2 cellular contexts compared by ENCODE assay signal in genomic region chr9:35750256-35750531, GRCh38.
TF ChIP-seq lines count a peak whose summit lies in the region.

No MANE protein-coding gene starts in this region.

TF ChIP-seq in SK-N-SH, 30 proteins besides CTCF, POLR2A, EP300 and RAD21 (continued from another document):
- no peak for TF ChIP-seq USF2 (IDR thresholded peaks at IDR 0.05; ENCODE audit: borderline replicate concordance, low read depth, low read length)
- TF ChIP-seq RFX5 (IDR thresholded peaks at IDR 0.05; ENCODE audit: low read length): no peak
- no peak for TF ChIP-seq SMC3 (IDR thresholded peaks at IDR 0.05; ENCODE audit: low read depth, low read length)
- no peak for TF ChIP-seq GATA2 (CRISPR knock-in tag; IDR thresholded peaks at IDR 0.05)
- TF ChIP-seq MAX (IDR thresholded peaks at IDR 0.05; ENCODE audit: low read depth): no peak
- no peak for TF ChIP-seq CHD2 (IDR thresholded peaks at IDR 0.05; ENCODE audit: low read length, partially characterized antibody)
- TF ChIP-seq SIN3A (IDR thresholded peaks at IDR 0.05; ENCODE audit: borderline replicate concordance, low read depth, low read length): no peak
- no peak for TF ChIP-seq NFIC (IDR thresholded peaks at IDR 0.05; ENCODE audit: borderline replicate concordance)
- no peak for TF ChIP-seq MEF2A (IDR thresholded peaks at IDR 0.05; ENCODE audit: borderline replicate concordance, low read depth)
- no peak for TF ChIP-seq EZH2phosphoT487 (IDR thresholded peaks at IDR 0.05; ENCODE audit: borderline replicate concordance, low read depth)
- TF ChIP-seq RCOR1 (IDR thresholded peaks at IDR 0.05; ENCODE audit: low read length): no peak
- no peak for TF ChIP-seq GABPA (IDR thresholded peaks at IDR 0.05; ENCODE audit: low read depth)
- TF ChIP-seq, protein P1, sequence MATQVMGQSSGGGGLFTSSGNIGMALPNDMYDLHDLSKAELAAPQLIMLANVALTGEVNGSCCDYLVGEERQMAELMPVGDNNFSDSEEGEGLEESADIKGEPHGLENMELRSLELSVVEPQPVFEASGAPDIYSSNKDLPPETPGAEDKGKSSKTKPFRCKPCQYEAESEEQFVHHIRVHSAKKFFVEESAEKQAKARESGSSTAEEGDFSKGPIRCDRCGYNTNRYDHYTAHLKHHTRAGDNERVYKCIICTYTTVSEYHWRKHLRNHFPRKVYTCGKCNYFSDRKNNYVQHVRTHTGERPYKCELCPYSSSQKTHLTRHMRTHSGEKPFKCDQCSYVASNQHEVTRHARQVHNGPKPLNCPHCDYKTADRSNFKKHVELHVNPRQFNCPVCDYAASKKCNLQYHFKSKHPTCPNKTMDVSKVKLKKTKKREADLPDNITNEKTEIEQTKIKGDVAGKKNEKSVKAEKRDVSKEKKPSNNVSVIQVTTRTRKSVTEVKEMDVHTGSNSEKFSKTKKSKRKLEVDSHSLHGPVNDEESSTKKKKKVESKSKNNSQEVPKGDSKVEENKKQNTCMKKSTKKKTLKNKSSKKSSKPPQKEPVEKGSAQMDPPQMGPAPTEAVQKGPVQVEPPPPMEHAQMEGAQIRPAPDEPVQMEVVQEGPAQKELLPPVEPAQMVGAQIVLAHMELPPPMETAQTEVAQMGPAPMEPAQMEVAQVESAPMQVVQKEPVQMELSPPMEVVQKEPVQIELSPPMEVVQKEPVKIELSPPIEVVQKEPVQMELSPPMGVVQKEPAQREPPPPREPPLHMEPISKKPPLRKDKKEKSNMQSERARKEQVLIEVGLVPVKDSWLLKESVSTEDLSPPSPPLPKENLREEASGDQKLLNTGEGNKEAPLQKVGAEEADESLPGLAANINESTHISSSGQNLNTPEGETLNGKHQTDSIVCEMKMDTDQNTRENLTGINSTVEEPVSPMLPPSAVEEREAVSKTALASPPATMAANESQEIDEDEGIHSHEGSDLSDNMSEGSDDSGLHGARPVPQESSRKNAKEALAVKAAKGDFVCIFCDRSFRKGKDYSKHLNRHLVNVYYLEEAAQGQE (IDR thresholded peaks at IDR 0.05; ENCODE audit: low read depth, low read length): no peak
- no peak for TF ChIP-seq NRF1 (IDR thresholded peaks at IDR 0.05; ENCODE audit: low read depth, low read length)
- no peak for TF ChIP-seq JUND (IDR thresholded peaks at IDR 0.05)
- TF ChIP-seq FOSL2 (IDR thresholded peaks at IDR 0.05; ENCODE audit: borderline replicate concordance, low read depth): no peak
- no peak for TF ChIP-seq POLR2AphosphoS5 (IDR thresholded peaks at IDR 0.05; ENCODE audit: low read depth, low read length)

TF ChIP-seq in SK-N-SH treated with all-trans-retinoic acid at 6 μM for 48 hours, 23 proteins besides CTCF, POLR2A, EP300 and RAD21 (continued from another document):
- TF ChIP-seq, protein P2, sequence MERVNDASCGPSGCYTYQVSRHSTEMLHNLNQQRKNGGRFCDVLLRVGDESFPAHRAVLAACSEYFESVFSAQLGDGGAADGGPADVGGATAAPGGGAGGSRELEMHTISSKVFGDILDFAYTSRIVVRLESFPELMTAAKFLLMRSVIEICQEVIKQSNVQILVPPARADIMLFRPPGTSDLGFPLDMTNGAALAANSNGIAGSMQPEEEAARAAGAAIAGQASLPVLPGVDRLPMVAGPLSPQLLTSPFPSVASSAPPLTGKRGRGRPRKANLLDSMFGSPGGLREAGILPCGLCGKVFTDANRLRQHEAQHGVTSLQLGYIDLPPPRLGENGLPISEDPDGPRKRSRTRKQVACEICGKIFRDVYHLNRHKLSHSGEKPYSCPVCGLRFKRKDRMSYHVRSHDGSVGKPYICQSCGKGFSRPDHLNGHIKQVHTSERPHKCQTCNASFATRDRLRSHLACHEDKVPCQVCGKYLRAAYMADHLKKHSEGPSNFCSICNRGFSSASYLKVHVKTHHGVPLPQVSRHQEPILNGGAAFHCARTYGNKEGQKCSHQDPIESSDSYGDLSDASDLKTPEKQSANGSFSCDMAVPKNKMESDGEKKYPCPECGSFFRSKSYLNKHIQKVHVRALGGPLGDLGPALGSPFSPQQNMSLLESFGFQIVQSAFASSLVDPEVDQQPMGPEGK (CRISPR knock-in tag; IDR thresholded peaks at IDR 0.05; ENCODE audit: borderline replicate concordance): no peak
- TF ChIP-seq TOX (CRISPR knock-in tag; IDR thresholded peaks at IDR 0.05; ENCODE audit: borderline replicate concordance) (no peak), ZNF70 (CRISPR knock-in tag; IDR thresholded peaks at IDR 0.05) (no peak), PPARA (CRISPR knock-in tag; IDR thresholded peaks at IDR 0.05; ENCODE audit: borderline replicate concordance) (no peak), ZFP30 (CRISPR knock-in tag; IDR thresholded peaks at IDR 0.05) (no peak), ESRRG (CRISPR knock-in tag; IDR thresholded peaks at IDR 0.05) (no peak), CSRNP3 (CRISPR knock-in tag; IDR thresholded peaks at IDR 0.05) (no peak), OSR1 (CRISPR knock-in tag; IDR thresholded peaks at IDR 0.05) (no peak), ZFP3 (CRISPR knock-in tag; IDR thresholded peaks at IDR 0.05) (no peak), ISL1 (CRISPR knock-in tag; IDR thresholded peaks at IDR 0.05) (no peak), ZNF8 (CRISPR knock-in tag; IDR thresholded peaks at IDR 0.05) (no peak)
- TF ChIP-seq, protein P3, sequence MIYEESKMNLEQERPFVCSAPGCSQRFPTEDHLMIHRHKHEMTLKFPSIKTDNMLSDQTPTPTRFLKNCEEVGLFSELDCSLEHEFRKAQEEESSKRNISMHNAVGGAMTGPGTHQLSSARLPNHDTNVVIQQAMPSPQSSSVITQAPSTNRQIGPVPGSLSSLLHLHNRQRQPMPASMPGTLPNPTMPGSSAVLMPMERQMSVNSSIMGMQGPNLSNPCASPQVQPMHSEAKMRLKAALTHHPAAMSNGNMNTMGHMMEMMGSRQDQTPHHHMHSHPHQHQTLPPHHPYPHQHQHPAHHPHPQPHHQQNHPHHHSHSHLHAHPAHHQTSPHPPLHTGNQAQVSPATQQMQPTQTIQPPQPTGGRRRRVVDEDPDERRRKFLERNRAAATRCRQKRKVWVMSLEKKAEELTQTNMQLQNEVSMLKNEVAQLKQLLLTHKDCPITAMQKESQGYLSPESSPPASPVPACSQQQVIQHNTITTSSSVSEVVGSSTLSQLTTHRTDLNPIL (CRISPR knock-in tag; IDR thresholded peaks at IDR 0.05; ENCODE audit: low read depth): no peak
- TF ChIP-seq, protein P4, sequence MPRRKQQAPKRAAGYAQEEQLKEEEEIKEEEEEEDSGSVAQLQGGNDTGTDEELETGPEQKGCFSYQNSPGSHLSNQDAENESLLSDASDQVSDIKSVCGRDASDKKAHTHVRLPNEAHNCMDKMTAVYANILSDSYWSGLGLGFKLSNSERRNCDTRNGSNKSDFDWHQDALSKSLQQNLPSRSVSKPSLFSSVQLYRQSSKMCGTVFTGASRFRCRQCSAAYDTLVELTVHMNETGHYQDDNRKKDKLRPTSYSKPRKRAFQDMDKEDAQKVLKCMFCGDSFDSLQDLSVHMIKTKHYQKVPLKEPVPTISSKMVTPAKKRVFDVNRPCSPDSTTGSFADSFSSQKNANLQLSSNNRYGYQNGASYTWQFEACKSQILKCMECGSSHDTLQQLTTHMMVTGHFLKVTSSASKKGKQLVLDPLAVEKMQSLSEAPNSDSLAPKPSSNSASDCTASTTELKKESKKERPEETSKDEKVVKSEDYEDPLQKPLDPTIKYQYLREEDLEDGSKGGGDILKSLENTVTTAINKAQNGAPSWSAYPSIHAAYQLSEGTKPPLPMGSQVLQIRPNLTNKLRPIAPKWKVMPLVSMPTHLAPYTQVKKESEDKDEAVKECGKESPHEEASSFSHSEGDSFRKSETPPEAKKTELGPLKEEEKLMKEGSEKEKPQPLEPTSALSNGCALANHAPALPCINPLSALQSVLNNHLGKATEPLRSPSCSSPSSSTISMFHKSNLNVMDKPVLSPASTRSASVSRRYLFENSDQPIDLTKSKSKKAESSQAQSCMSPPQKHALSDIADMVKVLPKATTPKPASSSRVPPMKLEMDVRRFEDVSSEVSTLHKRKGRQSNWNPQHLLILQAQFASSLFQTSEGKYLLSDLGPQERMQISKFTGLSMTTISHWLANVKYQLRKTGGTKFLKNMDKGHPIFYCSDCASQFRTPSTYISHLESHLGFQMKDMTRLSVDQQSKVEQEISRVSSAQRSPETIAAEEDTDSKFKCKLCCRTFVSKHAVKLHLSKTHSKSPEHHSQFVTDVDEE (CRISPR knock-in tag; IDR thresholded peaks at IDR 0.05): no peak
